In the genomic region with DNA sequence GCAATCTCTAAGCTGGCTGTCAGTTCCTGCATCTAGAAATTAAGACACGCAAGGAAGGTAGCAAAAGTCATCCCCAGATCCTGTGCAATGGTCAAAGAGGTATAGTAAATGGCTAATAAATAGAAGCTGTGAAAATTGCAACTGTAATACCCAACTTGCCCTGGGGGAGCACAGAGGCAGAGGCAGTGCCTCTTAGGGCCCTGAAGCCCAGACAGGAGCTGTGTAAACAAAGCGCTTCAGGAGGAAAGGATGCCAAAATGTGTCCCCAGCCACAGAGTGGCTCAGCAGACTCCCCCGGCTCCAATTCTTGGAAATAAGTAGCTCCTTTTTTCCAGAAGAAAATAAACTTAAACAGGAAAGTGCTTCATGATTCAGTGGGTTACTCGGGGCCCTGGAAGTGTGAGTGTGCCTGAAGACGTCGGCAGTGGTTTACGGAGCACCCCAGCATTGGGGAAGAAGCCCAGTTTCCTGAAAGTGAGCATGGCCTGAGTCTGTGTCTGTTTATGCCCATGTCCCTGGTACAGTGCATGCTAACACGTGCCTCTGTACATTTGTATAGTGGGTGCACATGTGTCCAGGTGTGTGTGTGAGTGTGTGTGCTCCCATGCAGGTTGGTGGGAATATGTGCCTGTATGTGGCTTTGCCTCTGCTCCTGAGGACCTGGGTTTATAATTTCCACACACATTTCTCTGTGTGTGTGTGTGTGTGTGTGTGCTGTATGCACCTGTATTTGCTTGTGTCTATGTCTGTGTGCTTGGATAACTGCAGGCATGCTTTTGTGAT, we compare ENCODE assay signal across 1 cellular context.
TF ChIP-seq lines count a peak whose summit lies in the region.

No MANE protein-coding gene starts in this region.

TF ChIP-seq in GM23338, 12 proteins besides CTCF, POLR2A, EP300 and RAD21 (continued from another document):
- no peak for TF ChIP-seq REST (IDR thresholded peaks at IDR 0.05; ENCODE audit: unreplicated experiment)
- no peak for TF ChIP-seq ZNF462 (CRISPR knock-in tag; IDR thresholded peaks at IDR 0.05)
- TF ChIP-seq CREB1 (CRISPR knock-in tag; IDR thresholded peaks at IDR 0.05; ENCODE audit: low read depth), result no peak
- TF ChIP-seq JUNB (IDR thresholded peaks at IDR 0.05; ENCODE audit: unreplicated experiment), result no peak
- TF ChIP-seq POLR2AphosphoS5 (IDR thresholded peaks at IDR 0.05; ENCODE audit: low read depth), result no peak
- no peak for TF ChIP-seq STAT1 (IDR thresholded peaks at IDR 0.05; ENCODE audit: unreplicated experiment)
- TF ChIP-seq ZNF114 (CRISPR knock-in tag; IDR thresholded peaks at IDR 0.05), result no peak
- TF ChIP-seq EZH2phosphoT487 (IDR thresholded peaks at IDR 0.05; ENCODE audit: unreplicated experiment), result no peak
- no peak for TF ChIP-seq ETS1 (IDR thresholded peaks at IDR 0.05)
- no peak for TF ChIP-seq ZNF331 (CRISPR knock-in tag; IDR thresholded peaks at IDR 0.05; ENCODE audit: low read depth)
